In genomic region chr11:45900916-45901617, GRCh38 we compare ENCODE assay signal across 8 cellular contexts. TPM values are rescaled to one million over a fixed set of nuclear protein-coding genes. Genes with fewer than 3 reads are reported as not detected.
DNase-seq lines count a peak whose midpoint lies in the region; ATAC-seq and TF ChIP-seq lines count a peak whose summit lies in the region.

No MANE protein-coding gene starts in this region.

- TF ChIP-seq CTCF in Calu3 (IDR thresholded peaks at IDR 0.05; ENCODE audit: unreplicated experiment), result no peak
- TF ChIP-seq CTCF in WTC11 (IDR thresholded peaks at IDR 0.05), result no peak

- H3K9me3 Mint-ChIP-seq in Calu3 (ENCODE audit: low read depth, unreplicated experiment) (no peaks in the 10 kb centered on the region), WTC11 (no peaks in the 10 kb centered on the region)

- H3K27me3 Mint-ChIP-seq in Calu3 (ENCODE audit: unreplicated experiment), result peaks cover 29% of the 10 kb centered on the region
- H3K27me3 Mint-ChIP-seq in WTC11 (ENCODE audit: low read depth), result peaks cover 6% of the 10 kb centered on the region

- BruUV-seq in Calu3 (replicated peaks; lab: Mats Ljungman, UMichigan), result no TSS peak

- no peak for ATAC-seq in WTC11
- ATAC-seq in HG03039 (IDR thresholded peaks at IDR 0.05; ENCODE audit: unreplicated experiment), result no peak

- CTCF ChIA-PET in Calu3 (lab: Charles Lee) (no interaction called here), WTC11 (lab: Charles Lee) (interaction anchor here (0.8 to 1.5 kb wide), 7 partner anchors 14 to 105 kb away, joined by 3 to 5 read pairs (median 4); partner anchors contain the start of gene PEX16)

- H3K4me3 Mint-ChIP-seq in Calu3 (ENCODE audit: low read depth, unreplicated experiment) (peak overlapping the region; percentile 69), WTC11 (peak overlapping the region; percentile 70)

- H3K4me1 Mint-ChIP-seq in Calu3 (ENCODE audit: low read depth, unreplicated experiment) (peaks cover 10% of the 10 kb centered on the region), WTC11 (peaks cover 15% of the 10 kb centered on the region)

- intact Hi-C loops in Calu3 (cut with micrococcal nuclease; ENCODE audit: unreplicated experiment) (no loop called here), head of caudate nucleus (cut with DNase I) (loop anchor here (5.0 kb wide), 1 partner anchor 54 kb away; the partner anchor contains the start of gene CRY2), posterior cingulate gyrus (cut with DNase I) (no loop called here)

- DNase-seq in Calu3 (no peak), WTC11 (ENCODE audit: low spot score) (no peak), head of caudate nucleus (peak in 35 of 42 donors; percentile 38 to 85 (median 66)), posterior cingulate gyrus (peak in 9 of 10 donors; percentile 50 to 94 (median 68)), NCI-H2196 treated with DMSO at 0.1 percent for 48 hours (lab: John Stamatoyannopoulos, UW; ENCODE audit: unreplicated experiment) (no peak), GDM1 (lab: John Stamatoyannopoulos, UW) (no peak)
- no peak for DNase-seq in activated CD4-positive, alpha-beta T cell treated with anti-CD3 and anti-CD28 coated beads, Interleukin-2, amount 50 U/mL, for 1 hour

- H3K36me3 Mint-ChIP-seq in Calu3 (ENCODE audit: insufficient read depth, unreplicated experiment), result peaks cover 25% of the 10 kb centered on the region
- H3K36me3 Mint-ChIP-seq in WTC11, result 0 out of 2 replicates have a peak, but pooled peaks cover 3% of the 10 kb centered on the region

- POLR2A ChIA-PET in WTC11 (lab: Charles Lee), result interaction anchor here (0.9 to 1.0 kb wide), 3 partner anchors 17 to 34 kb away, joined by 3 to 4 read pairs (median 3); partner anchors contain the start of genes LARGE2 and PEX16

- H3K27ac Mint-ChIP-seq in Calu3 (ENCODE audit: unreplicated experiment) (no peak overlapping the region), WTC11 (no peak overlapping the region)

TF ChIP-seq in WTC11, 78 proteins besides CTCF, POLR2A, EP300 and RAD21 (continues in another document):
- TF ChIP-seq E2F4 (CRISPR knock-in tag; IDR thresholded peaks at IDR 0.05; ENCODE audit: borderline replicate concordance, low read depth) (no peak), SOX15 (CRISPR knock-in tag; IDR thresholded peaks at IDR 0.05) (no peak), ZNF281 (CRISPR knock-in tag; IDR thresholded peaks at IDR 0.05) (no peak), CREB1 (CRISPR knock-in tag; IDR thresholded peaks at IDR 0.05) (no peak), SP1 (CRISPR knock-in tag; conservative IDR thresholded peaks at IDR 0.05) (no peak), ZNF425 (CRISPR knock-in tag; conservative IDR thresholded peaks at IDR 0.05) (no peak), ZNF396 (CRISPR knock-in tag; IDR thresholded peaks at IDR 0.05; ENCODE audit: borderline replicate concordance) (no peak), ZNF423 (CRISPR knock-in tag; IDR thresholded peaks at IDR 0.05) (no peak), ZNF532 (CRISPR knock-in tag; IDR thresholded peaks at IDR 0.05; ENCODE audit: borderline replicate concordance) (no peak), ZNF219 (CRISPR knock-in tag; IDR thresholded peaks at IDR 0.05; ENCODE audit: borderline replicate concordance) (no peak), IRF1 (CRISPR knock-in tag; IDR thresholded peaks at IDR 0.05) (no peak), ELF4 (CRISPR knock-in tag; IDR thresholded peaks at IDR 0.05; ENCODE audit: low read depth) (no peak), ZNF232 (CRISPR knock-in tag; IDR thresholded peaks at IDR 0.05) (no peak)

RNA-seq across cellular contexts. Expression of gene FREY1, which starts 6.0 kb away (rescaled TPM):
- total RNA-seq in Calu3 (2022) (0.99 and 2.1 TPM in 2 replicates), WTC11 (2021) (1.6 to 2.1 TPM (median 1.8 TPM) in 3 replicates)

RNA-seq across cellular contexts. Expression of gene MAPK8IP1, which starts 15.6 kb away (rescaled TPM):
- total RNA-seq in Calu3 (2022) (4.1 and 4.9 TPM in 2 replicates), WTC11 (2021) (31.6 to 34.1 TPM (median 32.4 TPM) in 3 replicates)

RNA-seq across cellular contexts. Expression of gene PEX16, which starts 16.6 kb away (rescaled TPM):
- total RNA-seq in Calu3 (2022) (32.9 and 34.5 TPM in 2 replicates), WTC11 (2021) (35.8 to 39.3 TPM (median 36.0 TPM) in 3 replicates)

RNA-seq across cellular contexts. Expression of gene LARGE2, which starts 21.4 kb away (rescaled TPM):
- total RNA-seq in Calu3 (2022) (30.1 and 33.9 TPM in 2 replicates), WTC11 (2021) (124 to 132 TPM (median 126 TPM) in 3 replicates)

RNA-seq across cellular contexts. Expression of gene CRY2, which starts 53.8 kb away (rescaled TPM):
- total RNA-seq in Calu3 (2022), result 14.9 and 16.1 TPM in 2 replicates
- 14.4 to 18.3 TPM (median 16.8 TPM) in 3 replicates for total RNA-seq in WTC11 (2021)

Comparison
In these comparisons a context has a peak if more than half of its experiments do, and no peak if none do; other contexts are left out.
1. DNase-seq: peak in head of caudate nucleus (35 of 42) and posterior cingulate gyrus (9 of 10); none in Calu3 (single experiment), WTC11 (single experiment), NCI-H2196 treated with DMSO at 0.1 percent for 48 hours (single experiment), GDM1 (single experiment) and activated CD4-positive, alpha-beta T cell treated with anti-CD3 and anti-CD28 coated beads, Interleukin-2, amount 50 U/mL, for 1 hour (single experiment).